In genomic region chr16:11677959-11678881, GRCh38 we compare ENCODE assay signal across 8 cellular contexts. TPM values are rescaled to one million over a fixed set of nuclear protein-coding genes. Genes with fewer than 3 reads are reported as not detected.
DNase-seq lines count a peak whose midpoint lies in the region; ATAC-seq, FAIRE-seq and TF ChIP-seq lines count a peak whose summit lies in the region.
"Had no signal": no experiment of that assay in that cellular context is flagged by ENCODE, and none has a peak within 500 bp of the region (broad histone marks: within the 10 kb centered on the region; RNA-seq: fewer than 3 reads in every experiment).

No MANE protein-coding gene starts in this region.

- H3K4me2 ChIP-seq in OCI-LY7 (ENCODE audit: low read length) = peak overlapping the region; percentile 80

- H3K9me2 ChIP-seq in OCI-LY7 (ENCODE audit: insufficient read depth, low read length) = no peaks in the 10 kb centered on the region

- POLR2A ChIA-PET in OCI-LY7 (lab: Charles Lee) = interaction anchor here (0.5 to 1.6 kb wide), 9 partner anchors 8 to 144 kb away, joined by 3 to 4 read pairs (median 3); no protein-coding TSS in a partner anchor

- BruUV-seq in OCI-LY7 (replicated peaks; lab: Mats Ljungman, UMichigan) = no TSS peak

- TF ChIP-seq CTCF in OCI-LY7 (conservative IDR thresholded peaks at IDR 0.05; ENCODE audit: low read length) = no peak
- no peak for TF ChIP-seq CTCF in esophagus squamous epithelium (IDR thresholded peaks at IDR 0.05)

- intact Hi-C loops in OCI-LY7 (cut with micrococcal nuclease; ENCODE audit: unreplicated experiment) (loop anchor here (1.0 kb wide), 1 partner anchor 282 kb away; no protein-coding TSS in a partner anchor), esophagus squamous epithelium (cut with DNase I) (no loop called here)

- peaks cover 99% of the 10 kb centered on the region for H3K4me1 ChIP-seq in OCI-LY7 (ENCODE audit: insufficient read depth, low read length, poor library complexity, severe bottlenecking)
- peaks cover 51 to 96% (median 80%) of the 10 kb centered on the region in 3 donors for H3K4me1 ChIP-seq in esophagus squamous epithelium
- H3K4me1 ChIP-seq in small intestine (ENCODE audit: control insufficient read depth in 2 of 2, insufficient read depth in 1 of 2, low read depth in 1 of 2, low read length in 1 of 2) = peaks cover 11 to 12% of the 10 kb centered on the region in 2 donors

- CTCF ChIA-PET in OCI-LY7 (lab: Charles Lee; ENCODE audit: unreplicated experiment) = interaction anchor here (0.6 kb wide), 1 partner anchor 40 kb away, joined by 3 read pairs; no protein-coding TSS in a partner anchor

- H3K27ac ChIP-seq in OCI-LY7 (ENCODE audit: low read depth, low read length, poor library complexity, severe bottlenecking) (peak overlapping the region; percentile 98), esophagus squamous epithelium (peak overlapping the region; percentile 76 to 90 (median 86)), small intestine (ENCODE audit: low read depth in 1 of 2, low read length in 1 of 2) (peak overlapping the region; percentile 38 to 52)

- DNase-seq in OCI-LY7 (ENCODE audit: low spot score) (no peak), esophagus squamous epithelium (lab: John Stamatoyannopoulos, UW) (no peak), small intestine (peak; percentile 66)
- DNase-seq in stimulated activated naive CD4-positive, alpha-beta T cell treated with Interleukin-2 at 50 U/mL for 16 hours (lab: John Stamatoyannopoulos, UW) = no peak

- TF ChIP-seq POLR2A in esophagus squamous epithelium (IDR thresholded peaks at IDR 0.05) = no peak

- H3K4me3 ChIP-seq in OCI-LY7 (ENCODE audit: low read depth, low read length, poor library complexity, severe bottlenecking) (peak overlapping the region; percentile 42), esophagus squamous epithelium (no peak overlapping the region), small intestine (ENCODE audit: low read depth in 1 of 2, low read length in 2 of 2) (no peak overlapping the region)

- H3K9me3 ChIP-seq in OCI-LY7 (ENCODE audit: low read length) (no peaks in the 10 kb centered on the region), esophagus squamous epithelium (no peaks in the 10 kb centered on the region), small intestine (ENCODE audit: control insufficient read depth, low read depth) (no peaks in the 10 kb centered on the region)

- H2AFZ ChIP-seq in OCI-LY7 (ENCODE audit: low read length) = no peak overlapping the region

- FAIRE-seq in small intestine (lab: Jason Lieb, UNC) = no peak
- FAIRE-seq: colon had no signal

- peaks cover 56% of the 10 kb centered on the region for H3K36me3 ChIP-seq in OCI-LY7 (ENCODE audit: insufficient read depth, low read length)
- peaks cover 8 to 78% (median 22%) of the 10 kb centered on the region in 3 donors for H3K36me3 ChIP-seq in esophagus squamous epithelium
- peaks cover 8 to 18% of the 10 kb centered on the region in 2 donors for H3K36me3 ChIP-seq in small intestine (ENCODE audit: control insufficient read depth in 2 of 2, insufficient read depth in 2 of 2, low read length in 2 of 2)

- H4K20me1 ChIP-seq in OCI-LY7 (ENCODE audit: insufficient read depth, low read length) = no peaks in the 10 kb centered on the region

- H3K27me3 ChIP-seq in esophagus squamous epithelium = no peaks in the 10 kb centered on the region
- H3K27me3 ChIP-seq in small intestine (ENCODE audit: control insufficient read depth in 2 of 2, insufficient read depth in 2 of 2, low read length in 2 of 2) = no peaks in the 10 kb centered on the region

- peaks cover 33% of the 10 kb centered on the region for H3K79me2 ChIP-seq in OCI-LY7 (ENCODE audit: insufficient read depth, low read depth, low read length)

- WGBS in esophagus squamous epithelium, 2 donors = 53 to 57% methylated on average over 18 of the region's 18 CpGs
- 44 to 63% (median 46%) methylated on average over 18 of the region's 18 CpGs for WGBS in small intestine, 3 donors

- peak; percentile 37 for ATAC-seq in GM18511 (IDR thresholded peaks at IDR 0.05; ENCODE audit: unreplicated experiment)
- ATAC-seq in HG02798 (IDR thresholded peaks at IDR 0.05; ENCODE audit: poor library complexity, unreplicated experiment) = no peak
- no peak for ATAC-seq in HG03520 (IDR thresholded peaks at IDR 0.05; ENCODE audit: unreplicated experiment)

RNA-seq across cellular contexts. Expression of gene SNN, which starts 10.0 kb away (rescaled TPM):
- 28.3 and 31.8 TPM in 2 replicates for total RNA-seq in OCI-LY7 (2014; rRNA removed; shearing (Covaris generic))
- total RNA-seq in OCI-LY7 (2022) (27.8 and 31.6 TPM in 2 replicates), esophagus squamous epithelium (10 to 100 TPM; 13.7 to 22.9 (median 17.0) TPM)
- polyA plus RNA-seq in small intestine = 10 to 100 TPM in 1 of 3 donors, 1 to 10 TPM in 2; 9.6 to 15.7 (median 9.7) TPM

Comparison
In these comparisons a context has a peak if more than half of its experiments do, and no peak if none do; other contexts are left out.
1. H3K27ac ChIP-seq: peak in every context shown above with its lines; median percentile 98 in OCI-LY7; 86 in esophagus squamous epithelium; 45 in small intestine.